ENCODE assay signal across 11 cellular contexts in the genomic region with DNA sequence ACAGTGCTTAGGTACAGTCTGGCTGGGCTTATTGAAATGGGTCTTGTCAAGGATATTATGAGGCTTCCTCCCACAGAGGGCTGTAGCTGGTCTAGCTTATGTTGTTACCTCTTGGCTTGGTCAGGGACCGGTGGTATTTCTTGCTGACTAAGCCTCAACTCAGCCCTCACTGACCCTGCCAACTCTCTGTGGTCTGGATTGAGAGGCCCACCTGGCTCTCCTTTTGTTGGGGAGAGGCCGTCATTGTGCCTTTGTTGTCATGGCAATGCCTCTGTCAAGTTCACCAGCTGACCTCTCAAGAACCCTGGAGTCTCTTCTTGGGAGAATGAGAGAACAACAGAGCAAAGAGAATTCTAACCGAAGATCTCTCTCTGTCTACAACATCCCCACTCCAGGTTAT.
DNase-seq lines count a peak whose midpoint lies in the region; ATAC-seq and TF ChIP-seq lines count a peak whose summit lies in the region.
"Had no signal": no experiment of that assay in that cellular context is flagged by ENCODE, and none has a peak within 500 bp of the region (broad histone marks: within the 10 kb centered on the region; RNA-seq: fewer than 3 reads in every experiment).

No MANE protein-coding gene starts in this region.

- TF ChIP-seq CTCF in KMS-11 (conservative IDR thresholded peaks at IDR 0.05; ENCODE audit: low read depth, low read length) = no peak
- TF ChIP-seq CTCF in astrocyte of the spinal cord (IDR thresholded peaks at IDR 0.05; ENCODE audit: low read depth, low read length) = no peak

- in situ Hi-C loops in astrocyte of the spinal cord (cut with HindIII; ENCODE audit: low sequenced_read_pairs) = no loop called here

- no peaks in the 10 kb centered on the region for H3K36me3 ChIP-seq in KMS-11 (ENCODE audit: insufficient read depth)
- H3K36me3 ChIP-seq: adrenal gland had no signal

- peak overlapping the region; percentile 100 for H3K4me2 ChIP-seq in KMS-11
- H3K4me2 ChIP-seq: PC-9 had no signal

- no peak overlapping the region for H3K4me3 ChIP-seq in KMS-11 (IDR thresholded peaks at IDR 0.05; ENCODE audit: insufficient read depth, low read depth, low read length)
- H3K4me3 ChIP-seq in astrocyte of the spinal cord (ENCODE audit: low read depth, low read length) = no peak overlapping the region
- H3K4me3 ChIP-seq: adrenal gland, PC-9, skin epidermis had no signal

- no peaks in the 10 kb centered on the region for H3K27me3 ChIP-seq in KMS-11 (ENCODE audit: insufficient read depth, low read depth)
- H3K27me3 ChIP-seq: adrenal gland had no signal

- no peaks in the 10 kb centered on the region for H3K79me2 ChIP-seq in KMS-11 (ENCODE audit: insufficient read depth, low read depth)

- ATAC-seq in HG02938 (IDR thresholded peaks at IDR 0.05; ENCODE audit: unreplicated experiment) = no peak

- H3K9ac ChIP-seq in KMS-11 = peak overlapping the region; percentile 43; the same call in 1 of the 2 replicates

- peak overlapping the region; percentile 92 for H3K27ac ChIP-seq in KMS-11
- H3K27ac ChIP-seq: adrenal gland, PC-9, skin epidermis had no signal

- H2AFZ ChIP-seq in KMS-11 (ENCODE audit: low read depth) = 0 out of 2 replicates have a peak overlapping the region, but pooled peaks have one; percentile 26
- H2AFZ ChIP-seq: PC-9 had no signal

- no peaks in the 10 kb centered on the region for H4K20me1 ChIP-seq in KMS-11 (ENCODE audit: insufficient read depth)

- peaks cover 77% of the 10 kb centered on the region for H3K4me1 ChIP-seq in KMS-11 (ENCODE audit: low read depth, poor library complexity, severe bottlenecking)

- peak; percentile 82 for DNase-seq in Daoy (ENCODE audit: low read depth)
- peak; percentile 95 for DNase-seq in astrocyte of the spinal cord (ENCODE audit: low read depth, low spot score)
- DNase-seq in myocyte (ENCODE audit: low read depth) = peak; percentile 90
- DNase-seq in stimulated activated CD4-positive, alpha-beta T cell treated with anti-CD3 and anti-CD28 coated beads, Interleukin-4, amount 100 ng/mL, for 4 hours = no peak
- no peak for DNase-seq in OCI-M1 (lab: John Stamatoyannopoulos, UW)
- no peak for DNase-seq in NCI-H1694 (lab: John Stamatoyannopoulos, UW)

Comparison
In these comparisons a context has a peak if more than half of its experiments do, and no peak if none do; other contexts are left out.
1. DNase-seq: peak in Daoy (single experiment), astrocyte of the spinal cord (single experiment) and myocyte (single experiment); none in stimulated activated CD4-positive, alpha-beta T cell treated with anti-CD3 and anti-CD28 coated beads, Interleukin-4, amount 100 ng/mL, for 4 hours (0 of 2), OCI-M1 (single experiment) and NCI-H1694 (single experiment).